7 cellular contexts compared by ENCODE assay signal in the genomic region with DNA sequence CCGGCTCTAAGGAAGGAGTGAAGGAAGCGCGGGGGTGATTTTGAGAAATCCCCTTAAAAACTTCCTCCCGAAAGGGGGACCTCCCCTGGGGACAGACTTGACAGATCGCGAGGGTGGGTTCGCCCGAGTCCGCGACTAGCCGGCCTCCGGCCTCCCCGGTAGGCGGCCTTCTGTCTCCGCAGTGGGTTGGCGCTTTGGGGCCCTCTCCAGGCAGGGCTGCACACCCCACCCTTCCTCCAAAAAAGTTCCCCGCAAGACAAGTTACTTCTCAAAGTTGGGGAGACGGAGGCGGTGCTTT. TPM values are rescaled to one million over a fixed set of nuclear protein-coding genes. Genes with fewer than 3 reads are reported as not detected.
A peak's percentile ranks its signal among the peaks of the same experiment; 100 is the strongest.
DNase-seq lines count a peak whose midpoint lies in the region; ATAC-seq and TF ChIP-seq lines count a peak whose summit lies in the region.

No MANE protein-coding gene starts in this region.

- peak overlapping the region; percentile 79 for H3K4me3 ChIP-seq in psoas muscle

- peaks cover 57% of the 10 kb centered on the region for H3K4me1 Mint-ChIP-seq in activated T-helper 1 cell treated with anti-CD3 and anti-CD28 coated beads, Interleukin-12 subunit alpha, Interleukin-12 subunit beta, Interleukin-2, Interleukin-4 antibody, amounts not matched to agents 30 ng/mL and 10 ng/mL and 1 ng/mL, durations not matched to agents 14 hours and 24 hours and 36 hours (ENCODE audit: low read depth)
- H3K4me1 Mint-ChIP-seq in glutamatergic neuron (ENCODE audit: low read depth, unreplicated experiment): peaks cover 7% of the 10 kb centered on the region

- H3K36me3 ChIP-seq in psoas muscle (ENCODE audit: insufficient read depth in 1 of 2, low read depth in 1 of 2): peaks cover 0 to 5% of the 10 kb centered on the region in 2 donors

- TF ChIP-seq CTCF in glutamatergic neuron (IDR thresholded peaks at IDR 0.05; ENCODE audit: partially characterized antibody, unreplicated experiment) (no peak), psoas muscle (IDR thresholded peaks at IDR 0.05) (peak; percentile 31)

- peaks cover 27% of the 10 kb centered on the region for H3K27me3 Mint-ChIP-seq in activated T-helper 1 cell treated with anti-CD3 and anti-CD28 coated beads, Interleukin-12 subunit alpha, Interleukin-12 subunit beta, Interleukin-2, Interleukin-4 antibody, amounts not matched to agents 30 ng/mL and 10 ng/mL and 1 ng/mL, durations not matched to agents 14 hours and 24 hours and 36 hours (ENCODE audit: insufficient read depth)
- H3K27me3 Mint-ChIP-seq in glutamatergic neuron (ENCODE audit: unreplicated experiment): peaks cover 9% of the 10 kb centered on the region

- 4 to 9% (median 4%) methylated on average over 19 of the region's 19 CpGs for WGBS in psoas muscle, 3 donors

- H3K9me3 Mint-ChIP-seq in activated T-helper 1 cell treated with anti-CD3 and anti-CD28 coated beads, Interleukin-12 subunit alpha, Interleukin-12 subunit beta, Interleukin-2, Interleukin-4 antibody, amounts not matched to agents 30 ng/mL and 10 ng/mL and 1 ng/mL, durations not matched to agents 14 hours and 24 hours and 36 hours: no peaks in the 10 kb centered on the region
- peaks cover 2% of the 10 kb centered on the region for H3K9me3 Mint-ChIP-seq in glutamatergic neuron (ENCODE audit: unreplicated experiment)

- H3K27ac ChIP-seq in psoas muscle: peak overlapping the region; percentile 77

- H3K36me3 Mint-ChIP-seq in activated T-helper 1 cell treated with anti-CD3 and anti-CD28 coated beads, Interleukin-12 subunit alpha, Interleukin-12 subunit beta, Interleukin-2, Interleukin-4 antibody, amounts not matched to agents 30 ng/mL and 10 ng/mL and 1 ng/mL, durations not matched to agents 14 hours and 24 hours and 36 hours (ENCODE audit: low read depth): peaks cover 13% of the 10 kb centered on the region
- H3K36me3 Mint-ChIP-seq in glutamatergic neuron (ENCODE audit: unreplicated experiment): peaks cover 6% of the 10 kb centered on the region

- H3K4me3 Mint-ChIP-seq in activated T-helper 1 cell treated with anti-CD3 and anti-CD28 coated beads, Interleukin-12 subunit alpha, Interleukin-12 subunit beta, Interleukin-2, Interleukin-4 antibody, amounts not matched to agents 30 ng/mL and 10 ng/mL and 1 ng/mL, durations not matched to agents 14 hours and 24 hours and 36 hours: peak overlapping the region; percentile 82
- peak overlapping the region; percentile 77 for H3K4me3 Mint-ChIP-seq in glutamatergic neuron (ENCODE audit: unreplicated experiment)

- H3K27ac Mint-ChIP-seq in activated T-helper 1 cell treated with anti-CD3 and anti-CD28 coated beads, Interleukin-12 subunit alpha, Interleukin-12 subunit beta, Interleukin-2, Interleukin-4 antibody, amounts not matched to agents 30 ng/mL and 10 ng/mL and 1 ng/mL, durations not matched to agents 14 hours and 24 hours and 36 hours: peak overlapping the region; percentile 80
- H3K27ac Mint-ChIP-seq in glutamatergic neuron (ENCODE audit: unreplicated experiment): no peak overlapping the region

- intact Hi-C loops in activated T-helper 1 cell treated with anti-CD3 and anti-CD28 coated beads, Interleukin-12 subunit alpha, Interleukin-12 subunit beta, Interleukin-2, Interleukin-4 antibody, amounts not matched to agents 30 ng/mL and 10 ng/mL and 1 ng/mL, durations not matched to agents 14 hours and 24 hours and 36 hours (cut with micrococcal nuclease): loop anchor here (1.0 to 5.0 kb wide), 6 partner anchors 8 to 321 kb away; a partner anchor contains a TSS
- intact Hi-C loops in psoas muscle (cut with DNase I): loop anchor here (10.0 kb wide), 1 partner anchor 81 kb away; no protein-coding TSS in a partner anchor

- H3K27me3 ChIP-seq in psoas muscle (ENCODE audit: insufficient read depth in 3 of 3, low read length in 2 of 3): no peaks in the 10 kb centered on the region

- ATAC-seq in HG03354 (IDR thresholded peaks at IDR 0.05; ENCODE audit: poor library complexity, severe bottlenecking, unreplicated experiment) (peak; percentile 41), psoas muscle (peak; percentile 56 to 67 (median 60)), HG03565 (IDR thresholded peaks at IDR 0.05; ENCODE audit: unreplicated experiment) (no peak), HG03457 (IDR thresholded peaks at IDR 0.05; ENCODE audit: unreplicated experiment) (no peak)

- no peaks in the 10 kb centered on the region for H3K9me3 ChIP-seq in psoas muscle

- H3K4me1 ChIP-seq in psoas muscle: peaks cover 31% of the 10 kb centered on the region

- peak; percentile 29 for DNase-seq in activated T-helper 1 cell treated with anti-CD3 and anti-CD28 coated beads, Interleukin-12 subunit alpha, Interleukin-12 subunit beta, Interleukin-2, Interleukin-4 antibody, amounts not matched to agents 30 ng/mL and 10 ng/mL and 1 ng/mL, durations not matched to agents 14 hours and 24 hours and 36 hours (ENCODE audit: low spot score)
- no peak for DNase-seq in glutamatergic neuron
- DNase-seq in psoas muscle: peak; percentile 25 to 64
- no peak for DNase-seq in pons (ENCODE audit: low spot score)

RNA-seq across cellular contexts. Expression of a gene that starts 24.8 kb away (rescaled TPM):
- total RNA-seq in activated T-helper 1 cell treated with anti-CD3 and anti-CD28 coated beads, Interleukin-12 subunit alpha, Interleukin-12 subunit beta, Interleukin-2, Interleukin-4 antibody, amounts not matched to agents 30 ng/mL and 10 ng/mL and 1 ng/mL, durations not matched to agents 14 hours and 24 hours and 36 hours: 121 and 128 TPM in 2 replicates
- total RNA-seq in glutamatergic neuron (ENCODE audit: unreplicated experiment): 0.54 TPM
- total RNA-seq in psoas muscle: 1 to 10 TPM; 4.0 to 9.8 (median 6.0) TPM
- polyA plus RNA-seq in psoas muscle: 1 to 10 TPM; 5.0 to 6.5 (median 5.9) TPM

Comparison
In these comparisons a context has a peak if more than half of its experiments do, and no peak if none do; other contexts are left out.
1. ATAC-seq: peak in HG03354 (single experiment) and psoas muscle (4 of 4); none in HG03565 (single experiment) and HG03457 (single experiment).
2. DNase-seq: peak in activated T-helper 1 cell treated with anti-CD3 and anti-CD28 coated beads, Interleukin-12 subunit alpha, Interleukin-12 subunit beta, Interleukin-2, Interleukin-4 antibody, amounts not matched to agents 30 ng/mL and 10 ng/mL and 1 ng/mL, durations not matched to agents 14 hours and 24 hours and 36 hours (single experiment) and psoas muscle (2 of 2); none in glutamatergic neuron (single experiment) and pons (single experiment).
3. RNA of a gene that starts 24.8 kb away (total RNA-seq): 121 to 128 TPM in activated T-helper 1 cell treated with anti-CD3 and anti-CD28 coated beads, Interleukin-12 subunit alpha, Interleukin-12 subunit beta, Interleukin-2, Interleukin-4 antibody, amounts not matched to agents 30 ng/mL and 10 ng/mL and 1 ng/mL, durations not matched to agents 14 hours and 24 hours and 36 hours; 4.0 to 9.8 TPM in psoas muscle and 0.54 TPM in glutamatergic neuron (single experiment); every median in the first group is over 10 times any median in the second.